30 cellular contexts compared by ENCODE assay signal in the genomic region with DNA sequence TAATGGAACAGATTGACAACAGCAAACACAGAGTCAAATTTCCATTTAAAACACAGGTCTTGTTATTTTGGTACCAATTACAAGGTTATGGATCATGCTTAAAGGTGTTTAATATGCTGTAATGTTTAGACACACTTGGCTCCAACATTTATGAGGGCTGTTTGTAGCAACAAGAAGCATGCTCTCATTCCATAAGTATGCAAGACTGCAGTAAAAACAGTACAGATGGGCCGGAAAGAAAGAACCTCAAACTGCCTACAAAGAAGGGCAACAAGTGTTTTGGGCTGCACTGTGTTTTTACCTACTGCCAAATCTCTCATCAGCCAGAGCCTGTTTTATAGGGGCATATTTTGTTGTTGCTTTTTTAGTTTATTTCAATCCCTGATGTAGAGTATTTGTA.
A peak's percentile ranks its signal among the peaks of the same experiment; 100 is the strongest.
DNase-seq lines count a peak whose midpoint lies in the region; TF ChIP-seq lines count a peak whose summit lies in the region.
"Had no signal": no experiment of that assay in that cellular context is flagged by ENCODE, and none has a peak within 500 bp of the region (broad histone marks: within the 10 kb centered on the region; RNA-seq: fewer than 3 reads in every experiment).

No MANE protein-coding gene starts in this region.

- H3F3A ChIP-seq in smooth muscle cell (ENCODE audit: low read depth): no peaks in the 10 kb centered on the region
- H3F3A ChIP-seq in PC-9 (ENCODE audit: insufficient read depth, low read depth): no peaks in the 10 kb centered on the region

- H3K4me1 ChIP-seq in smooth muscle cell (ENCODE audit: low read depth): peaks cover 13% of the 10 kb centered on the region
- H3K4me1 ChIP-seq in PC-9 (replicated peaks; ENCODE audit: insufficient read depth): no peaks in the 10 kb centered on the region
- H3K4me1 ChIP-seq: gastroesophageal sphincter, Peyer's patch, right atrium auricular region, uterus had no signal

- no TSS peak for BruUV-seq in PC-9 (replicated peaks; lab: Mats Ljungman, UMichigan)

- H3K27ac ChIP-seq in smooth muscle cell (ENCODE audit: low read depth): peak overlapping the region; percentile 54
- H3K27ac ChIP-seq in PC-9: no peak overlapping the region
- H3K27ac ChIP-seq: gastroesophageal sphincter, ovary, Peyer's patch, right atrium auricular region, thoracic aorta, uterus had no signal

- H4K20me1 ChIP-seq in smooth muscle cell (ENCODE audit: low read depth): no peaks in the 10 kb centered on the region
- H4K20me1 ChIP-seq in PC-9 (ENCODE audit: insufficient read depth): no peaks in the 10 kb centered on the region

- H3K9me3 ChIP-seq in smooth muscle cell (replicated peaks; ENCODE audit: low read depth): no peaks in the 10 kb centered on the region
- H3K9me3 ChIP-seq in PC-9 (ENCODE audit: insufficient read depth, low read depth): no peaks in the 10 kb centered on the region
- H3K9me3 ChIP-seq: ovary, Peyer's patch, right atrium auricular region, thoracic aorta, uterus had no signal

- H2AFZ ChIP-seq in smooth muscle cell (ENCODE audit: low read depth) (peak overlapping the region; percentile 24), PC-9 (no peak overlapping the region)

- DNase-seq in EH (ENCODE audit: low read depth) (peak; percentile 64), LHCN-M2 (ENCODE audit: low read depth) (peak; percentile 24), fibroblast of mammary gland (ENCODE audit: low read depth) (peak; percentile 34), smooth muscle cell (lab: John Stamatoyannopoulos, UW; ENCODE audit: unreplicated experiment) (no peak), LoVo (ENCODE audit: low spot score) (no peak), NCI-H1417 (lab: John Stamatoyannopoulos, UW) (no peak), PC-9 (no peak)
- DNase-seq: activated CD4-positive, alpha-beta T cell treated with anti-CD3 and anti-CD28 coated beads, Interleukin-2, amount 50 U/mL, for 4 hours; activated CD4-positive, CD25-positive, alpha-beta regulatory T cell; activated naive CD4-positive, alpha-beta T cell treated with anti-CD3 and anti-CD28 coated beads, Interleukin-2, amount 10 ng/mL, durations not matched to agents 7 days and 5 days; AML-193; anterior cingulate cortex; CD8-positive, alpha-beta memory T cell; central memory CD4-positive, alpha-beta T cell; DMS153; islet precursor cell; KBM-7; midbrain; natural killer cell; NCI-H1694; NCI-H2171 treated with DMSO at 0.1 percent for 48 hours; NCI-H526; ovary; Peyer's patch; stimulated activated CD4-positive, alpha-beta T cell treated with anti-CD3 and anti-CD28 coated beads, Interleukin-4, amount 100 ng/mL, for 4 hours; stimulated activated naive CD4-positive, alpha-beta T cell treated with Interleukin-2 at 50 U/mL for 16 hours; uterus had no signal

- H3K27me3 ChIP-seq in smooth muscle cell (ENCODE audit: low read depth) (peaks cover under 1% of the 10 kb centered on the region), PC-9 (ENCODE audit: insufficient read depth, low read depth) (no peaks in the 10 kb centered on the region)
- H3K27me3 ChIP-seq: gastroesophageal sphincter, ovary, Peyer's patch, right atrium auricular region, uterus had no signal

- H3K4me2 ChIP-seq in smooth muscle cell (peak overlapping the region; percentile 19), PC-9 (no peak overlapping the region)

- TF ChIP-seq CTCF in fibroblast of mammary gland (conservative IDR thresholded peaks at IDR 0.05; ENCODE audit: control insufficient read depth, insufficient read depth, low read depth, low read length) (no peak), smooth muscle cell (IDR thresholded peaks at IDR 0.05; ENCODE audit: borderline replicate concordance, insufficient read depth, poor library complexity, severe bottlenecking) (no peak), PC-9 (conservative IDR thresholded peaks at IDR 0.05) (no peak)

- H3K79me2 ChIP-seq in smooth muscle cell (ENCODE audit: low read depth) (no peaks in the 10 kb centered on the region), PC-9 (ENCODE audit: low read depth) (no peaks in the 10 kb centered on the region)

- H3K4me3 ChIP-seq in fibroblast of mammary gland (ENCODE audit: control insufficient read depth, low read depth, low read length): no peak overlapping the region
- no peak overlapping the region for H3K4me3 ChIP-seq in smooth muscle cell
- H3K4me3 ChIP-seq in PC-9: no peak overlapping the region
- H3K4me3 ChIP-seq: gastroesophageal sphincter, ovary, Peyer's patch, right atrium auricular region, thoracic aorta, uterus had no signal

- POLR2A ChIA-PET in PC-9 (lab: Charles Lee; ENCODE audit: unreplicated experiment): no interaction called here

- H3K36me3 ChIP-seq in smooth muscle cell (ENCODE audit: low read depth) (no peaks in the 10 kb centered on the region), PC-9 (ENCODE audit: low read depth) (no peaks in the 10 kb centered on the region)
- H3K36me3 ChIP-seq: gastroesophageal sphincter, ovary, Peyer's patch, right atrium auricular region, thoracic aorta, uterus had no signal

- WGBS in smooth muscle cell (ENCODE audit: low lambda C conversion rate): 12% methylated on average over 1 of the region's 1 CpG

- CTCF ChIA-PET in PC-9 (lab: Charles Lee): no interaction called here

- intact Hi-C loops in PC-9 (cut with micrococcal nuclease; ENCODE audit: unreplicated experiment): no loop called here

- H3K9ac ChIP-seq in smooth muscle cell (ENCODE audit: low read depth): no peak overlapping the region

- no peaks in the 10 kb centered on the region for H3K9me2 ChIP-seq in PC-9 (ENCODE audit: insufficient read depth)

Comparison
In these comparisons a context has a peak if more than half of its experiments do, and no peak if none do; other contexts are left out.
1. DNase-seq: peak in EH (single experiment), LHCN-M2 (single experiment) and fibroblast of mammary gland (single experiment); none in smooth muscle cell (single experiment), LoVo (single experiment), NCI-H1417 (0 of 3) and PC-9 (0 of 2).